ENCODE assay signal across 9 cellular contexts in genomic region chr20:39849664-39850063, GRCh38.
DNase-seq lines count a peak whose midpoint lies in the region; FAIRE-seq and TF ChIP-seq lines count a peak whose summit lies in the region.
"Had no signal": no experiment of that assay in that cellular context is flagged by ENCODE, and none has a peak within 500 bp of the region (broad histone marks: within the 10 kb centered on the region; RNA-seq: fewer than 3 reads in every experiment).

No MANE protein-coding gene starts in this region.

- FAIRE-seq in HTR-8/SVneo (lab: Jason Lieb, UNC) (peak; percentile 57), kidney (lab: Jason Lieb, UNC) (no peak)

- H3K36me3 ChIP-seq in mammary epithelial cell (ENCODE audit: insufficient read depth, low read length) (no peaks in the 10 kb centered on the region), kidney (ENCODE audit: control insufficient read depth in 1 of 2, insufficient read depth in 2 of 2, low read length in 2 of 2) (no peaks in the 10 kb centered on the region), stomach (no peaks in the 10 kb centered on the region), WERI-Rb-1 (no peaks in the 10 kb centered on the region)

- H3K27ac ChIP-seq in mammary epithelial cell (ENCODE audit: insufficient read depth, low read depth, low read length) (no peak overlapping the region), kidney (ENCODE audit: low read depth in 2 of 2, low read length in 2 of 2) (peak overlapping the region in 1 of 2 donors; percentile 8), stomach (peak overlapping the region in 3 of 5 donors; percentile 15 to 41 (median 24)), WERI-Rb-1 (no peak overlapping the region)

- no peak for TF ChIP-seq POLR2A in stomach (IDR thresholded peaks at IDR 0.05)

- dilution Hi-C loops in mammary epithelial cell (cut with HindIII; ENCODE audit: low sequenced_read_pairs), result no loop called here

- H3K9me3 ChIP-seq in mammary epithelial cell (replicated peaks; ENCODE audit: insufficient read depth, low read length) (no peaks in the 10 kb centered on the region), kidney (ENCODE audit: control insufficient read depth in 1 of 2, low read length in 2 of 2) (no peaks in the 10 kb centered on the region), stomach (no peaks in the 10 kb centered on the region), WERI-Rb-1 (ENCODE audit: severe bottlenecking) (no peaks in the 10 kb centered on the region)

- H3K27me3 ChIP-seq in mammary epithelial cell (ENCODE audit: insufficient read depth, low read length) (no peaks in the 10 kb centered on the region), stomach (no peaks in the 10 kb centered on the region), WERI-Rb-1 (ENCODE audit: insufficient read depth, low read depth, severe bottlenecking) (peaks cover 77% of the 10 kb centered on the region)

- H3K9me3 Mint-ChIP-seq in CD14-positive monocyte, result peaks cover 0 to 2% (median 0%) of the 10 kb centered on the region in 7 donors

- no peaks in the 10 kb centered on the region for H3K4me1 Mint-ChIP-seq in CD14-positive monocyte
- H3K4me1 Mint-ChIP-seq: naive B cell had no signal

- in situ Hi-C loops in mammary epithelial cell (cut with MboI; ENCODE audit: low sequenced_read_pairs in 2 of 2), result no loop called here

- TF ChIP-seq CTCF in mammary epithelial cell (conservative IDR thresholded peaks at IDR 0.05 in 1 of 2, IDR thresholded peaks at IDR 0.05 in 1 of 2; ENCODE audit: extremely low read depth in 1 of 2, insufficient read depth in 1 of 2, low read depth in 1 of 2, low read length in 2 of 2) (no peak), kidney (IDR thresholded peaks at IDR 0.05; ENCODE audit: borderline replicate concordance, extremely low read depth, insufficient read depth) (no peak), stomach (IDR thresholded peaks at IDR 0.05) (no peak), CD14-positive monocyte (IDR thresholded peaks at IDR 0.05) (no peak), WERI-Rb-1 (IDR thresholded peaks at IDR 0.05; ENCODE audit: low read depth, low read length) (no peak)

- DNase-seq in HTR-8/SVneo (ENCODE audit: insufficient read length, low spot score) (peak; percentile 45), mammary epithelial cell (peak; percentile 88), kidney (peak; percentile 94), stomach (peak; percentile 28), CD14-positive monocyte (ENCODE audit: low spot score) (no peak), NCI-H1930 (lab: John Stamatoyannopoulos, UW) (no peak), WERI-Rb-1 (no peak), MV-4-11 (lab: John Stamatoyannopoulos, UW) (no peak)
- DNase-seq: naive B cell had no signal

- no peaks in the 10 kb centered on the region for H4K20me1 ChIP-seq in mammary epithelial cell (ENCODE audit: insufficient read depth, low read length)

- no TSS peak for BruUV-seq in mammary epithelial cell (replicated peaks; lab: Mats Ljungman, UMichigan)

- no peaks in the 10 kb centered on the region for H3K79me2 ChIP-seq in mammary epithelial cell (ENCODE audit: insufficient read depth, low read length)

- no peak overlapping the region for H3K27ac Mint-ChIP-seq in CD14-positive monocyte
- H3K27ac Mint-ChIP-seq: naive B cell had no signal

- intact Hi-C loops in mammary epithelial cell (cut with micrococcal nuclease), result loop anchor here (5.0 kb wide), 1 partner anchor 47 kb away; no protein-coding TSS in a partner anchor
- intact Hi-C loops in kidney (cut with DNase I), result no loop called here
- intact Hi-C loops in stomach (cut with DNase I; ENCODE audit: low total_unique reads), result no loop called here
- intact Hi-C loops in CD14-positive monocyte (cut with micrococcal nuclease), result no loop called here

- H3K4me2 ChIP-seq in mammary epithelial cell (ENCODE audit: insufficient read depth, low read depth, low read length), result peak overlapping the region; percentile 34

- CTCF ChIA-PET in mammary epithelial cell (lab: Charles Lee; ENCODE audit: low non-redundant PET), result interaction anchor here (0.6 kb wide), 1 partner anchor 1246 kb away, joined by 3 read pairs; no protein-coding TSS in a partner anchor

- H3K4me1 ChIP-seq in mammary epithelial cell (ENCODE audit: insufficient read depth, low read length) (peaks cover 33% of the 10 kb centered on the region), kidney (ENCODE audit: control insufficient read depth in 1 of 2, insufficient read depth in 1 of 2, low read depth in 1 of 2, low read length in 2 of 2) (peaks cover 0 to 10% of the 10 kb centered on the region in 2 donors), stomach (peaks cover 6 to 27% (median 15%) of the 10 kb centered on the region in 4 donors)

- H2AFZ ChIP-seq in mammary epithelial cell (ENCODE audit: low read depth, low read length), result peak overlapping the region; percentile 35

- H3K4me3 Mint-ChIP-seq in CD14-positive monocyte, result no peak overlapping the region
- H3K4me3 Mint-ChIP-seq: naive B cell had no signal

- H3K36me3 Mint-ChIP-seq in CD14-positive monocyte, result no peaks in the 10 kb centered on the region
- H3K36me3 Mint-ChIP-seq: naive B cell had no signal

- H3K4me3 ChIP-seq in mammary epithelial cell (replicated peaks in 1 of 3; ENCODE audit: insufficient read depth in 1 of 3, low read depth in 2 of 3, low read length in 3 of 3), result no peak overlapping the region
- no peak overlapping the region for H3K4me3 ChIP-seq in kidney (ENCODE audit: low read length in 2 of 2)
- no peak overlapping the region for H3K4me3 ChIP-seq in stomach
- H3K4me3 ChIP-seq in WERI-Rb-1 (ENCODE audit: low read depth, low read length), result no peak overlapping the region

- TF ChIP-seq EP300 in stomach (IDR thresholded peaks at IDR 0.05), result no peak

- H3K9ac ChIP-seq in mammary epithelial cell (ENCODE audit: insufficient read depth, low read length) (no peak overlapping the region), kidney (ENCODE audit: low read length in 2 of 2) (no peak overlapping the region)

- peaks cover 1 to 3% (median 1%) of the 10 kb centered on the region in 3 donors for H3K27me3 Mint-ChIP-seq in CD14-positive monocyte (ENCODE audit: low read depth in 3 of 3)
- H3K27me3 Mint-ChIP-seq: naive B cell had no signal

- WGBS in mammary epithelial cell (ENCODE audit: low coverage, missing lambda C conversion rate), result 0% methylated on average over 4 of the region's 9 CpGs
- WGBS in stomach, 5 donors, result 24 to 46% (median 28%) methylated on average over 6 to 9 of the region's 9 CpGs

Comparison
In these comparisons a context has a peak if more than half of its experiments do, and no peak if none do; other contexts are left out.
1. DNase-seq: peak in HTR-8/SVneo (single experiment), mammary epithelial cell (single experiment), kidney (single experiment) and stomach (single experiment); none in CD14-positive monocyte (single experiment), NCI-H1930 (0 of 2), WERI-Rb-1 (single experiment) and MV-4-11 (single experiment).
2. H3K27ac ChIP-seq: peak in stomach (3 of 5); none in mammary epithelial cell (single experiment) and WERI-Rb-1 (single experiment).